Comparison of ENCODE assay signal across 16 cellular contexts in the genomic region with DNA sequence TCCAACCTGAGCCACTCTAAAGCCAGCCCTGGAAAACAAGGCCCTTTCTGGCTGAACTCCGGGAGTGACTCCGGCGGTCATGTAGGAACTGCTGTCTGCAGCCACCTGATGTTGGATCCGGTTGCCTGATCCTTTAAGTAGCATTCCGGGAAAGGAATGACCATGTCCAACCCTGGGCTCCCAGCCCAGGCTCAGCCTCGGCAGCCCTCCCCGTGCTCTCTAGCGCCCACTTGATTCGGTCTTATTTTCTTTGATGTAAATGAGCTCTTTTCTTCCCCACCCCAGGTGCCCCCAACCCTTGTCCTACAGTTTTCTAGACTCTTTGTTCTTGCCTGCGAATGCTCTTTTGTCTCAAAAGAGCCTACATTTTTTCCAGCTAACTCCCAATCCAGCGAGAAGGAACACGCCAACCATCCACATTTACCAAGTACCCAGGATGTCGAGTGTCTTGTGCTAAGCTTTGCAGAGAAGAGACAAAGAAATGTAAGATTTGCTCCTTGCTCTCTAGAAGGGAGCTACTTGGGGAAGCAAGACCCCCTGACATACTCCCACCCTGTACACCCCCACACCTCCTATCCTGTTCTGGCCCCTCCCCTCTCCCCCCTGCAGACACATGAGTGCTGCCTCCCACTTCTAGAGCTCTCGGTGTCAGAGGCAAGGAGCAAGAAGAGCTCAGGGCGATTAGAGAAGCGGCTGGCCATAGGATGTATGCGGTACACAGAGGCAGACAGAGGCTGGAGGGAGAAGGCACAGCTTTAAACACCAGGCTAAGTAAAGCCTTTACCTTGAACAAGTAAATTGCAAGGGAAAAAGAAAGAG. TPM values are rescaled to one million over a fixed set of nuclear protein-coding genes. Genes with fewer than 3 reads are reported as not detected.
DNase-seq lines count a peak whose midpoint lies in the region; ATAC-seq and TF ChIP-seq lines count a peak whose summit lies in the region.
"Had no signal": no experiment of that assay in that cellular context is flagged by ENCODE, and none has a peak within 500 bp of the region (broad histone marks: within the 10 kb centered on the region; RNA-seq: fewer than 3 reads in every experiment).

No MANE protein-coding gene starts in this region.

- H3K9me3 ChIP-seq in right cardiac atrium (ENCODE audit: control insufficient read depth, low read length) (no peaks in the 10 kb centered on the region), suprapubic skin (no peaks in the 10 kb centered on the region)

- no peaks in the 10 kb centered on the region for H3K4me1 ChIP-seq in right cardiac atrium (ENCODE audit: control insufficient read depth, insufficient read depth, low read length)
- H3K4me1 ChIP-seq in suprapubic skin: no peaks in the 10 kb centered on the region

- H3K27me3 ChIP-seq in right cardiac atrium (ENCODE audit: control insufficient read depth, insufficient read depth): no peaks in the 10 kb centered on the region
- no peaks in the 10 kb centered on the region for H3K27me3 ChIP-seq in suprapubic skin

- intact Hi-C loops in right cardiac atrium (cut with DNase I): no loop called here

- H3K4me1 Mint-ChIP-seq in neural crest cell: peaks cover 16% of the 10 kb centered on the region

- peaks cover 93% of the 10 kb centered on the region for H3K36me3 ChIP-seq in suprapubic skin

- no peak for TF ChIP-seq EP300 in suprapubic skin (IDR thresholded peaks at IDR 0.05)

- peak overlapping the region; percentile 39 for H3K27ac Mint-ChIP-seq in neural crest cell (ENCODE audit: unreplicated experiment)
- H3K27ac Mint-ChIP-seq: IgD-negative memory B cell had no signal

- ATAC-seq in right cardiac atrium (peak; percentile 58 to 77), GM19328 (IDR thresholded peaks at IDR 0.05; ENCODE audit: unreplicated experiment) (no peak)

- no peak overlapping the region for H3K4me3 ChIP-seq in astrocyte of the cerebellum (ENCODE audit: low read depth, low read length)
- no peak overlapping the region for H3K4me3 ChIP-seq in right cardiac atrium (ENCODE audit: low read length)
- no peak overlapping the region for H3K4me3 ChIP-seq in suprapubic skin

- no peak for TF ChIP-seq POLR2A in suprapubic skin (IDR thresholded peaks at IDR 0.05)

- DNase-seq in DMS79 treated with DMSO at 0.1 percent for 48 hours (lab: John Stamatoyannopoulos, UW) (peak; percentile 84), astrocyte of the cerebellum (ENCODE audit: low read depth) (no peak), right cardiac atrium (peak in 2 of 3 donors; percentile 28 to 64), neural crest cell (ENCODE audit: low read depth, low spot score) (peak; percentile 12), suprapubic skin (ENCODE audit: low spot score in 2 of 2) (no peak), NCI-H748 treated with DMSO at 0.1 percent for 48 hours (lab: John Stamatoyannopoulos, UW) (no peak), H4 (ENCODE audit: low spot score) (no peak)
- DNase-seq: amniotic stem cell; COR-L47; effector CD4-positive, alpha-beta T cell; foreskin melanocyte; mammary epithelial cell; NCI-H1105 treated with DMSO at 0.1 percent for 48 hours; RPMI8226 had no signal

- H3K27ac ChIP-seq in right cardiac atrium (ENCODE audit: low read length) (no peak overlapping the region), suprapubic skin (no peak overlapping the region)

- H3K4me3 Mint-ChIP-seq in neural crest cell: no peak overlapping the region

- H3K27me3 Mint-ChIP-seq in neural crest cell (ENCODE audit: low read depth): no peaks in the 10 kb centered on the region
- H3K27me3 Mint-ChIP-seq: IgD-negative memory B cell had no signal

- peak; percentile 48 for TF ChIP-seq CTCF in astrocyte of the cerebellum (IDR thresholded peaks at IDR 0.05; ENCODE audit: low read depth, low read length, missing control alignments)
- no peak for TF ChIP-seq CTCF in neural crest cell (conservative IDR thresholded peaks at IDR 0.05)
- no peak for TF ChIP-seq CTCF in suprapubic skin (IDR thresholded peaks at IDR 0.05)

- 66% methylated on average over 17 of the region's 17 CpGs for WGBS in right cardiac atrium
- WGBS in suprapubic skin: 83% methylated on average over 17 of the region's 17 CpGs

- in situ Hi-C loops in astrocyte of the cerebellum (cut with HindIII; ENCODE audit: low sequenced_read_pairs): no loop called here

- peaks cover 13% of the 10 kb centered on the region for H3K36me3 Mint-ChIP-seq in neural crest cell (ENCODE audit: low read depth)

- H3K9me3 Mint-ChIP-seq in neural crest cell: no peaks in the 10 kb centered on the region
- H3K9me3 Mint-ChIP-seq: IgD-negative memory B cell had no signal

RNA-seq across cellular contexts. Expression of gene COG7, which starts 53.8 kb away (rescaled TPM):
- total RNA-seq in right cardiac atrium (10 to 100 TPM; 11.7 to 13.8 (median 13.0) TPM), neural crest cell (18.8 and 18.9 TPM in 2 replicates), suprapubic skin (10 to 100 TPM; 16.3 to 73.7 (median 24.6) TPM)
- polyA plus RNA-seq in right cardiac atrium: 13.0 TPM
- 12.9 and 14.8 TPM in 2 replicates for total RNA-seq in H4 (2014; rRNA removed; shearing (Covaris generic))

Comparison
In these comparisons a context has a peak if more than half of its experiments do, and no peak if none do; other contexts are left out.
1. DNase-seq: peak in DMS79 treated with DMSO at 0.1 percent for 48 hours (single experiment), right cardiac atrium (2 of 3) and neural crest cell (single experiment); none in astrocyte of the cerebellum (single experiment), suprapubic skin (0 of 2), NCI-H748 treated with DMSO at 0.1 percent for 48 hours (single experiment) and H4 (single experiment).